In genomic region chr10:14571866-14572507, GRCh38 we compare ENCODE assay signal across 1 cellular context.
TF ChIP-seq lines count a peak whose summit lies in the region.

No MANE protein-coding gene starts in this region.

TF ChIP-seq in HepG2, 621 proteins besides CTCF, POLR2A, EP300 and RAD21 (continued from another document and continues in another):
- no peak for TF ChIP-seq ARID2 (CRISPR knock-in tag; IDR thresholded peaks at IDR 0.05; ENCODE audit: borderline replicate concordance)
- no peak for TF ChIP-seq ZNF660 (CRISPR knock-in tag; IDR thresholded peaks at IDR 0.05; ENCODE audit: borderline replicate concordance, low read depth)
- TF ChIP-seq ZBTB46 (CRISPR knock-in tag; IDR thresholded peaks at IDR 0.05; ENCODE audit: borderline replicate concordance): no peak
- TF ChIP-seq, protein P1, sequence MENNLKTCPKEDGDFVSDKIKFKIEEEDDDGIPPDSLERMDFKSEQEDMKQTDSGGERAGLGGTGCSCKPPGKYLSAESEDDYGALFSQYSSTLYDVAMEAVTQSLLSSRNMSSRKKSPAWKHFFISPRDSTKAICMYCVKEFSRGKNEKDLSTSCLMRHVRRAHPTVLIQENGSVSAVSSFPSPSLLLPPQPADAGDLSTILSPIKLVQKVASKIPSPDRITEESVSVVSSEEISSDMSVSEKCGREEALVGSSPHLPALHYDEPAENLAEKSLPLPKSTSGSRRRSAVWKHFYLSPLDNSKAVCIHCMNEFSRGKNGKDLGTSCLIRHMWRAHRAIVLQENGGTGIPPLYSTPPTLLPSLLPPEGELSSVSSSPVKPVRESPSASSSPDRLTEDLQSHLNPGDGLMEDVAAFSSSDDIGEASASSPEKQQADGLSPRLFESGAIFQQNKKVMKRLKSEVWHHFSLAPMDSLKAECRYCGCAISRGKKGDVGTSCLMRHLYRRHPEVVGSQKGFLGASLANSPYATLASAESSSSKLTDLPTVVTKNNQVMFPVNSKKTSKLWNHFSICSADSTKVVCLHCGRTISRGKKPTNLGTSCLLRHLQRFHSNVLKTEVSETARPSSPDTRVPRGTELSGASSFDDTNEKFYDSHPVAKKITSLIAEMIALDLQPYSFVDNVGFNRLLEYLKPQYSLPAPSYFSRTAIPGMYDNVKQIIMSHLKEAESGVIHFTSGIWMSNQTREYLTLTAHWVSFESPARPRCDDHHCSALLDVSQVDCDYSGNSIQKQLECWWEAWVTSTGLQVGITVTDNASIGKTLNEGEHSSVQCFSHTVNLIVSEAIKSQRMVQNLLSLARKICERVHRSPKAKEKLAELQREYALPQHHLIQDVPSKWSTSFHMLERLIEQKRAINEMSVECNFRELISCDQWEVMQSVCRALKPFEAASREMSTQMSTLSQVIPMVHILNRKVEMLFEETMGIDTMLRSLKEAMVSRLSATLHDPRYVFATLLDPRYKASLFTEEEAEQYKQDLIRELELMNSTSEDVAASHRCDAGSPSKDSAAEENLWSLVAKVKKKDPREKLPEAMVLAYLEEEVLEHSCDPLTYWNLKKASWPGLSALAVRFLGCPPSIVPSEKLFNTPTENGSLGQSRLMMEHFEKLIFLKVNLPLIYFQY (CRISPR knock-in tag; IDR thresholded peaks at IDR 0.05; ENCODE audit: borderline replicate concordance): 0 out of 2 replicates have a peak, but pooled peaks have one; percentile 50
- peak; percentile 81 for TF ChIP-seq PPARG (CRISPR knock-in tag; conservative IDR thresholded peaks at IDR 0.05)
- TF ChIP-seq, protein P2, sequence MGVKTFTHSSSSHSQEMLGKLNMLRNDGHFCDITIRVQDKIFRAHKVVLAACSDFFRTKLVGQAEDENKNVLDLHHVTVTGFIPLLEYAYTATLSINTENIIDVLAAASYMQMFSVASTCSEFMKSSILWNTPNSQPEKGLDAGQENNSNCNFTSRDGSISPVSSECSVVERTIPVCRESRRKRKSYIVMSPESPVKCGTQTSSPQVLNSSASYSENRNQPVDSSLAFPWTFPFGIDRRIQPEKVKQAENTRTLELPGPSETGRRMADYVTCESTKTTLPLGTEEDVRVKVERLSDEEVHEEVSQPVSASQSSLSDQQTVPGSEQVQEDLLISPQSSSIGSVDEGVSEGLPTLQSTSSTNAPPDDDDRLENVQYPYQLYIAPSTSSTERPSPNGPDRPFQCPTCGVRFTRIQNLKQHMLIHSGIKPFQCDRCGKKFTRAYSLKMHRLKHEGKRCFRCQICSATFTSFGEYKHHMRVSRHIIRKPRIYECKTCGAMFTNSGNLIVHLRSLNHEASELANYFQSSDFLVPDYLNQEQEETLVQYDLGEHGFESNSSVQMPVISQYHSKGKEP (CRISPR knock-in tag; IDR thresholded peaks at IDR 0.05): no peak
- TF ChIP-seq IKZF5 (CRISPR knock-in tag; IDR thresholded peaks at IDR 0.05): peak; percentile 86
- peak; percentile 100 for TF ChIP-seq JUN (CRISPR knock-in tag; IDR thresholded peaks at IDR 0.05)
- TF ChIP-seq ETV5 (CRISPR knock-in tag; IDR thresholded peaks at IDR 0.05; ENCODE audit: borderline replicate concordance): peak; percentile 88; the same call in 1 of the 2 replicates
- TF ChIP-seq TCF7 (IDR thresholded peaks at IDR 0.05; ENCODE audit: low read depth): peak; percentile 86
- TF ChIP-seq FOXJ3 (CRISPR knock-in tag; IDR thresholded peaks at IDR 0.05; ENCODE audit: borderline replicate concordance): peak; percentile 39; the same call in 1 of the 2 replicates
- TF ChIP-seq POLR2AphosphoS2 (IDR thresholded peaks at IDR 0.05; ENCODE audit: low read depth, low read length): no peak
- TF ChIP-seq, protein P3, sequence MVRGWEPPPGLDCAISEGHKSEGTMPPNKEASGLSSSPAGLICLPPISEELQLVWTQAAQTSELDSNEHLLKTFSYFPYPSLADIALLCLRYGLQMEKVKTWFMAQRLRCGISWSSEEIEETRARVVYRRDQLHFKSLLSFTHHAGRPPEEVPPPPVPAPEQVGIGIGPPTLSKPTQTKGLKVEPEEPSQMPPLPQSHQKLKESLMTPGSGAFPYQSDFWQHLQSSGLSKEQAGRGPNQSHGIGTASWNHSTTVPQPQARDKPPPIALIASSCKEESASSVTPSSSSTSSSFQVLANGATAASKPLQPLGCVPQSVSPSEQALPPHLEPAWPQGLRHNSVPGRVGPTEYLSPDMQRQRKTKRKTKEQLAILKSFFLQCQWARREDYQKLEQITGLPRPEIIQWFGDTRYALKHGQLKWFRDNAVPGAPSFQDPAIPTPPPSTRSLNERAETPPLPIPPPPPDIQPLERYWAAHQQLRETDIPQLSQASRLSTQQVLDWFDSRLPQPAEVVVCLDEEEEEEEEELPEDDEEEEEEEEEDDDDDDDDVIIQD (CRISPR knock-in tag; IDR thresholded peaks at IDR 0.05; ENCODE audit: low read depth): peak; percentile 73
- TF ChIP-seq RARA (CRISPR knock-in tag; IDR thresholded peaks at IDR 0.05): peak; percentile 96
- no peak for TF ChIP-seq PRMT3 (CRISPR knock-in tag; IDR thresholded peaks at IDR 0.05; ENCODE audit: borderline replicate concordance, low read depth)
- no peak for TF ChIP-seq ZNF282 (IDR thresholded peaks at IDR 0.05; ENCODE audit: partially characterized antibody)
- no peak for TF ChIP-seq ZBTB20 (CRISPR knock-in tag; IDR thresholded peaks at IDR 0.05; ENCODE audit: borderline replicate concordance, low read depth)
- TF ChIP-seq, protein P4, sequence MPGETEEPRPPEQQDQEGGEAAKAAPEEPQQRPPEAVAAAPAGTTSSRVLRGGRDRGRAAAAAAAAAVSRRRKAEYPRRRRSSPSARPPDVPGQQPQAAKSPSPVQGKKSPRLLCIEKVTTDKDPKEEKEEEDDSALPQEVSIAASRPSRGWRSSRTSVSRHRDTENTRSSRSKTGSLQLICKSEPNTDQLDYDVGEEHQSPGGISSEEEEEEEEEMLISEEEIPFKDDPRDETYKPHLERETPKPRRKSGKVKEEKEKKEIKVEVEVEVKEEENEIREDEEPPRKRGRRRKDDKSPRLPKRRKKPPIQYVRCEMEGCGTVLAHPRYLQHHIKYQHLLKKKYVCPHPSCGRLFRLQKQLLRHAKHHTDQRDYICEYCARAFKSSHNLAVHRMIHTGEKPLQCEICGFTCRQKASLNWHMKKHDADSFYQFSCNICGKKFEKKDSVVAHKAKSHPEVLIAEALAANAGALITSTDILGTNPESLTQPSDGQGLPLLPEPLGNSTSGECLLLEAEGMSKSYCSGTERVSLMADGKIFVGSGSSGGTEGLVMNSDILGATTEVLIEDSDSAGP (CRISPR knock-in tag; IDR thresholded peaks at IDR 0.05; ENCODE audit: borderline replicate concordance): no peak
- no peak for TF ChIP-seq U2AF1 (optimal IDR thresholded peaks at IDR 0.05; ENCODE audit: low read depth, low read length)
- TF ChIP-seq, protein P5, sequence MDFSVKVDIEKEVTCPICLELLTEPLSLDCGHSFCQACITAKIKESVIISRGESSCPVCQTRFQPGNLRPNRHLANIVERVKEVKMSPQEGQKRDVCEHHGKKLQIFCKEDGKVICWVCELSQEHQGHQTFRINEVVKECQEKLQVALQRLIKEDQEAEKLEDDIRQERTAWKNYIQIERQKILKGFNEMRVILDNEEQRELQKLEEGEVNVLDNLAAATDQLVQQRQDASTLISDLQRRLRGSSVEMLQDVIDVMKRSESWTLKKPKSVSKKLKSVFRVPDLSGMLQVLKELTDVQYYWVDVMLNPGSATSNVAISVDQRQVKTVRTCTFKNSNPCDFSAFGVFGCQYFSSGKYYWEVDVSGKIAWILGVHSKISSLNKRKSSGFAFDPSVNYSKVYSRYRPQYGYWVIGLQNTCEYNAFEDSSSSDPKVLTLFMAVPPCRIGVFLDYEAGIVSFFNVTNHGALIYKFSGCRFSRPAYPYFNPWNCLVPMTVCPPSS (IDR thresholded peaks at IDR 0.05): no peak
- TF ChIP-seq STAG1 (CRISPR knock-in tag; IDR thresholded peaks at IDR 0.05): 0 out of 2 replicates have a peak, but pooled peaks have one; percentile 12
- no peak for TF ChIP-seq ZNF10 (CRISPR knock-in tag; IDR thresholded peaks at IDR 0.05; ENCODE audit: borderline replicate concordance, low read depth)
- no peak for TF ChIP-seq ZNF790 (CRISPR knock-in tag; IDR thresholded peaks at IDR 0.05; ENCODE audit: borderline replicate concordance)
- no peak for TF ChIP-seq ZNF510 (CRISPR knock-in tag; IDR thresholded peaks at IDR 0.05; ENCODE audit: low read depth)
- no peak for TF ChIP-seq HOXA5 (CRISPR knock-in tag; IDR thresholded peaks at IDR 0.05)
- TF ChIP-seq NR2C2 (CRISPR knock-in tag; IDR thresholded peaks at IDR 0.05; ENCODE audit: borderline replicate concordance): peak; percentile 35; the same call in 1 of the 2 replicates
- no peak for TF ChIP-seq ZNF672 (CRISPR knock-in tag; IDR thresholded peaks at IDR 0.05)
- TF ChIP-seq ZBTB4 (CRISPR knock-in tag; IDR thresholded peaks at IDR 0.05; ENCODE audit: borderline replicate concordance): no peak
- TF ChIP-seq POLR2G (IDR thresholded peaks at IDR 0.05; ENCODE audit: low read depth, low read length): no peak
- no peak for TF ChIP-seq PBX2 (CRISPR knock-in tag; IDR thresholded peaks at IDR 0.05)
- no peak; the same call in 1 of the 2 replicates for TF ChIP-seq YEATS4 (CRISPR knock-in tag; IDR thresholded peaks at IDR 0.05; ENCODE audit: borderline replicate concordance)
- TF ChIP-seq, protein P6, sequence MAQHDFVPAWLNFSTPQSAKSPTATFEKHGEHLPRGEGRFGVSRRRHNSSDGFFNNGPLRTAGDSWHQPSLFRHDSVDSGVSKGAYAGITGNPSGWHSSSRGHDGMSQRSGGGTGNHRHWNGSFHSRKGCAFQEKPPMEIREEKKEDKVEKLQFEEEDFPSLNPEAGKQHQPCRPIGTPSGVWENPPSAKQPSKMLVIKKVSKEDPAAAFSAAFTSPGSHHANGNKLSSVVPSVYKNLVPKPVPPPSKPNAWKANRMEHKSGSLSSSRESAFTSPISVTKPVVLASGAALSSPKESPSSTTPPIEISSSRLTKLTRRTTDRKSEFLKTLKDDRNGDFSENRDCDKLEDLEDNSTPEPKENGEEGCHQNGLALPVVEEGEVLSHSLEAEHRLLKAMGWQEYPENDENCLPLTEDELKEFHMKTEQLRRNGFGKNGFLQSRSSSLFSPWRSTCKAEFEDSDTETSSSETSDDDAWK (CRISPR knock-in tag; IDR thresholded peaks at IDR 0.05): no peak
- TF ChIP-seq ASH2L (IDR thresholded peaks at IDR 0.05; ENCODE audit: insufficient read length, low read depth, low read length): no peak
- peak; percentile 94 for TF ChIP-seq ATF3 (CRISPR knock-in tag; IDR thresholded peaks at IDR 0.05)
- TF ChIP-seq ZNF775 (CRISPR knock-in tag; IDR thresholded peaks at IDR 0.05; ENCODE audit: borderline replicate concordance): no peak
- TF ChIP-seq, protein P7, sequence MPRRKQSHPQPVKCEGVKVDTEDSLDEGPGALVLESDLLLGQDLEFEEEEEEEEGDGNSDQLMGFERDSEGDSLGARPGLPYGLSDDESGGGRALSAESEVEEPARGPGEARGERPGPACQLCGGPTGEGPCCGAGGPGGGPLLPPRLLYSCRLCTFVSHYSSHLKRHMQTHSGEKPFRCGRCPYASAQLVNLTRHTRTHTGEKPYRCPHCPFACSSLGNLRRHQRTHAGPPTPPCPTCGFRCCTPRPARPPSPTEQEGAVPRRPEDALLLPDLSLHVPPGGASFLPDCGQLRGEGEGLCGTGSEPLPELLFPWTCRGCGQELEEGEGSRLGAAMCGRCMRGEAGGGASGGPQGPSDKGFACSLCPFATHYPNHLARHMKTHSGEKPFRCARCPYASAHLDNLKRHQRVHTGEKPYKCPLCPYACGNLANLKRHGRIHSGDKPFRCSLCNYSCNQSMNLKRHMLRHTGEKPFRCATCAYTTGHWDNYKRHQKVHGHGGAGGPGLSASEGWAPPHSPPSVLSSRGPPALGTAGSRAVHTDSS (CRISPR knock-in tag; conservative IDR thresholded peaks at IDR 0.05): no peak
